In the genomic region with DNA sequence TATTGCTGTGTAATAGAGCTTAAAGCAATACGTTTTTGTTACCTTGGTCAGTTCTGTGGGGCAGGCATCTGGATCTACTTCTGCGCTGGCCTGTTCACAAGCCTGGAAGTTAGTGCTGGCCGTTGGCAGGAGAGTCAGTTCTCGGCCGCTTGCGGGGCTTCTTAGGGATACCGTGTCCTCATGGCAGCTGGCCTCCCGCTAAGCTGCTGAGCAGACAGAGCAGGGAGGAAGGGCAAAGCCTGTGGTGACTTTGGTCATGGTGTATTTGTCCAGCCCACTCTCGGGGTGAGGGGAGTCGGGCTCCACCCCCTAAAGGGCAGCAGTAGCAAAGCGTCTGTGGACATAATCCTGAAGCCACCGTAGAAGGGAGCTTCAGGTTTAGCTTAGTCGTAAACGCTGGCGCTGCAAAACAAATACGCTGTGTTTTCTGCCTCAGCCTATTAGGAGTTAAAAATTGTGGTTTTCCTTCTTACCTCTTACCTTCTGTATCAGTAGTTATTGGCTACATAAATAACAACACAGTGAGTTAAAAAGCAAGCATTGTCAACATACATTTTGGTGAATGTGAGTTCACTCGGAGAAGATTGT, we compare ENCODE assay signal across 11 cellular contexts. TPM values are rescaled to one million over a fixed set of nuclear protein-coding genes. Genes with fewer than 3 reads are reported as not detected.
DNase-seq lines count a peak whose midpoint lies in the region; ATAC-seq, FAIRE-seq and TF ChIP-seq lines count a peak whose summit lies in the region.
"Had no signal": no experiment of that assay in that cellular context is flagged by ENCODE, and none has a peak within 500 bp of the region (broad histone marks: within the 10 kb centered on the region; RNA-seq: fewer than 3 reads in every experiment).

No MANE protein-coding gene starts in this region.

- DNase-seq in GM23248, result peak; percentile 58
- DNase-seq in heart left ventricle, result peak in 3 of 5 donors; percentile 16 to 71 (median 62)
- peak; percentile 56 to 86 for DNase-seq in psoas muscle
- no peak for DNase-seq in NCI-H2107 treated with DMSO at 0.1 percent for 48 hours (lab: John Stamatoyannopoulos, UW; ENCODE audit: unreplicated experiment)
- no peak for DNase-seq in GM19239 (ENCODE audit: insufficient read length, low spot score)
- no peak for DNase-seq in AML-193 (lab: John Stamatoyannopoulos, UW)
- DNase-seq: cerebellar nuclear complex; small intestine; stimulated activated naive CD4-positive, alpha-beta T cell had no signal

- intact Hi-C loops in heart left ventricle (cut with DNase I), result no loop called here
- intact Hi-C loops in psoas muscle (cut with DNase I), result no loop called here

- peaks cover 4% of the 10 kb centered on the region; the same call in 1 of the 2 replicates for H3K4me1 ChIP-seq in GM23248 (ENCODE audit: insufficient read depth)
- peaks cover 0 to 38% (median 22%) of the 10 kb centered on the region in 12 donors for H3K4me1 ChIP-seq in heart left ventricle
- peaks cover 63% of the 10 kb centered on the region for H3K4me1 ChIP-seq in psoas muscle

- no peak overlapping the region for H3K4me3 ChIP-seq in GM23248
- no peak overlapping the region for H3K4me3 ChIP-seq in heart left ventricle
- H3K4me3 ChIP-seq in psoas muscle, result peak overlapping the region; percentile 43

- TF ChIP-seq CTCF in heart left ventricle (IDR thresholded peaks at IDR 0.05), result no peak
- TF ChIP-seq CTCF in psoas muscle (IDR thresholded peaks at IDR 0.05), result no peak

- H3K9me3 ChIP-seq in GM23248 (ENCODE audit: low read depth) (no peaks in the 10 kb centered on the region), heart left ventricle (peaks cover 0 to 8% (median 0%) of the 10 kb centered on the region in 12 donors), psoas muscle (no peaks in the 10 kb centered on the region)

- H3K4me2 ChIP-seq in GM23248 (ENCODE audit: unreplicated experiment), result peak overlapping the region; percentile 16

- no peak for FAIRE-seq in GM19239 (lab: Jason Lieb, UNC)
- FAIRE-seq: small intestine had no signal

- peaks cover 66% of the 10 kb centered on the region for H4K20me1 ChIP-seq in GM23248 (ENCODE audit: insufficient read depth)

- no peak for TF ChIP-seq POLR2A in heart left ventricle (IDR thresholded peaks at IDR 0.05)

- H3F3A ChIP-seq in GM23248 (ENCODE audit: insufficient read depth), result 0 out of 2 replicates have a peak, but pooled peaks cover 4% of the 10 kb centered on the region

- H3K27me3 ChIP-seq in GM23248 (replicated peaks; ENCODE audit: insufficient read depth) (no peaks in the 10 kb centered on the region), heart left ventricle (no peaks in the 10 kb centered on the region), psoas muscle (ENCODE audit: insufficient read depth in 3 of 3, low read length in 2 of 3) (no peaks in the 10 kb centered on the region)

- ATAC-seq in SK-N-SH treated with all-trans-retinoic acid at 6 μM for 48 hours, result peak; percentile 59
- ATAC-seq in heart left ventricle, result peak; percentile 82 to 90 (median 89)
- ATAC-seq in psoas muscle, result peak; percentile 88 to 96 (median 93)
- no peak for ATAC-seq in HG02970 (IDR thresholded peaks at IDR 0.05; ENCODE audit: low FRiP score, unreplicated experiment)

- peak overlapping the region; percentile 8; the same call in 1 of the 2 replicates for H3K9ac ChIP-seq in GM23248

- H3K79me2 ChIP-seq in GM23248 (ENCODE audit: insufficient read depth), result peaks cover 100% of the 10 kb centered on the region

- H2AFZ ChIP-seq in GM23248, result no peak overlapping the region

- H3K9me2 ChIP-seq in GM23248 (ENCODE audit: insufficient read depth), result no peaks in the 10 kb centered on the region

- in situ Hi-C loops in GM23248 (cut with MboI), result no loop called here

- WGBS in GM23248 (ENCODE audit: low coverage in 1 of 2, low lambda C conversion rate in 2 of 2, missing lambda C conversion rate in 2 of 2), 2 experiments, result 41 to 42% methylated on average over 17 of the region's 17 CpGs
- 44 to 57% (median 49%) methylated on average over 17 of the region's 17 CpGs for WGBS in heart left ventricle, 4 donors
- 21 to 29% (median 23%) methylated on average over 17 of the region's 17 CpGs for WGBS in psoas muscle, 3 donors

- peak overlapping the region; percentile 16 for H3K27ac ChIP-seq in GM23248
- no peak overlapping the region for H3K27ac ChIP-seq in heart left ventricle
- peak overlapping the region; percentile 63 for H3K27ac ChIP-seq in psoas muscle

- H3K36me3 ChIP-seq in GM23248 (ENCODE audit: low read depth) (no peaks in the 10 kb centered on the region), heart left ventricle (peaks cover 0 to 15% (median 0%) of the 10 kb centered on the region in 9 donors), psoas muscle (ENCODE audit: insufficient read depth in 1 of 2, low read depth in 1 of 2) (no peaks in the 10 kb centered on the region)

TF ChIP-seq in SK-N-SH treated with all-trans-retinoic acid at 6 μM for 48 hours, 23 proteins besides CTCF, POLR2A, EP300 and RAD21:
- TF ChIP-seq TCF4 (CRISPR knock-in tag; IDR thresholded peaks at IDR 0.05; ENCODE audit: borderline replicate concordance) (no peak), OSR1 (CRISPR knock-in tag; IDR thresholded peaks at IDR 0.05) (no peak), SNAI2 (CRISPR knock-in tag; IDR thresholded peaks at IDR 0.05) (no peak), ZNF565 (CRISPR knock-in tag; conservative IDR thresholded peaks at IDR 0.05; ENCODE audit: low read depth) (no peak)
- TF ChIP-seq, protein P1, sequence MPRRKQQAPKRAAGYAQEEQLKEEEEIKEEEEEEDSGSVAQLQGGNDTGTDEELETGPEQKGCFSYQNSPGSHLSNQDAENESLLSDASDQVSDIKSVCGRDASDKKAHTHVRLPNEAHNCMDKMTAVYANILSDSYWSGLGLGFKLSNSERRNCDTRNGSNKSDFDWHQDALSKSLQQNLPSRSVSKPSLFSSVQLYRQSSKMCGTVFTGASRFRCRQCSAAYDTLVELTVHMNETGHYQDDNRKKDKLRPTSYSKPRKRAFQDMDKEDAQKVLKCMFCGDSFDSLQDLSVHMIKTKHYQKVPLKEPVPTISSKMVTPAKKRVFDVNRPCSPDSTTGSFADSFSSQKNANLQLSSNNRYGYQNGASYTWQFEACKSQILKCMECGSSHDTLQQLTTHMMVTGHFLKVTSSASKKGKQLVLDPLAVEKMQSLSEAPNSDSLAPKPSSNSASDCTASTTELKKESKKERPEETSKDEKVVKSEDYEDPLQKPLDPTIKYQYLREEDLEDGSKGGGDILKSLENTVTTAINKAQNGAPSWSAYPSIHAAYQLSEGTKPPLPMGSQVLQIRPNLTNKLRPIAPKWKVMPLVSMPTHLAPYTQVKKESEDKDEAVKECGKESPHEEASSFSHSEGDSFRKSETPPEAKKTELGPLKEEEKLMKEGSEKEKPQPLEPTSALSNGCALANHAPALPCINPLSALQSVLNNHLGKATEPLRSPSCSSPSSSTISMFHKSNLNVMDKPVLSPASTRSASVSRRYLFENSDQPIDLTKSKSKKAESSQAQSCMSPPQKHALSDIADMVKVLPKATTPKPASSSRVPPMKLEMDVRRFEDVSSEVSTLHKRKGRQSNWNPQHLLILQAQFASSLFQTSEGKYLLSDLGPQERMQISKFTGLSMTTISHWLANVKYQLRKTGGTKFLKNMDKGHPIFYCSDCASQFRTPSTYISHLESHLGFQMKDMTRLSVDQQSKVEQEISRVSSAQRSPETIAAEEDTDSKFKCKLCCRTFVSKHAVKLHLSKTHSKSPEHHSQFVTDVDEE (CRISPR knock-in tag; IDR thresholded peaks at IDR 0.05), result 0 out of 2 replicates have a peak, but pooled peaks have one; percentile 19
- TF ChIP-seq, protein P2, sequence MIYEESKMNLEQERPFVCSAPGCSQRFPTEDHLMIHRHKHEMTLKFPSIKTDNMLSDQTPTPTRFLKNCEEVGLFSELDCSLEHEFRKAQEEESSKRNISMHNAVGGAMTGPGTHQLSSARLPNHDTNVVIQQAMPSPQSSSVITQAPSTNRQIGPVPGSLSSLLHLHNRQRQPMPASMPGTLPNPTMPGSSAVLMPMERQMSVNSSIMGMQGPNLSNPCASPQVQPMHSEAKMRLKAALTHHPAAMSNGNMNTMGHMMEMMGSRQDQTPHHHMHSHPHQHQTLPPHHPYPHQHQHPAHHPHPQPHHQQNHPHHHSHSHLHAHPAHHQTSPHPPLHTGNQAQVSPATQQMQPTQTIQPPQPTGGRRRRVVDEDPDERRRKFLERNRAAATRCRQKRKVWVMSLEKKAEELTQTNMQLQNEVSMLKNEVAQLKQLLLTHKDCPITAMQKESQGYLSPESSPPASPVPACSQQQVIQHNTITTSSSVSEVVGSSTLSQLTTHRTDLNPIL (CRISPR knock-in tag; IDR thresholded peaks at IDR 0.05; ENCODE audit: low read depth), result no peak
- TF ChIP-seq, protein P3, sequence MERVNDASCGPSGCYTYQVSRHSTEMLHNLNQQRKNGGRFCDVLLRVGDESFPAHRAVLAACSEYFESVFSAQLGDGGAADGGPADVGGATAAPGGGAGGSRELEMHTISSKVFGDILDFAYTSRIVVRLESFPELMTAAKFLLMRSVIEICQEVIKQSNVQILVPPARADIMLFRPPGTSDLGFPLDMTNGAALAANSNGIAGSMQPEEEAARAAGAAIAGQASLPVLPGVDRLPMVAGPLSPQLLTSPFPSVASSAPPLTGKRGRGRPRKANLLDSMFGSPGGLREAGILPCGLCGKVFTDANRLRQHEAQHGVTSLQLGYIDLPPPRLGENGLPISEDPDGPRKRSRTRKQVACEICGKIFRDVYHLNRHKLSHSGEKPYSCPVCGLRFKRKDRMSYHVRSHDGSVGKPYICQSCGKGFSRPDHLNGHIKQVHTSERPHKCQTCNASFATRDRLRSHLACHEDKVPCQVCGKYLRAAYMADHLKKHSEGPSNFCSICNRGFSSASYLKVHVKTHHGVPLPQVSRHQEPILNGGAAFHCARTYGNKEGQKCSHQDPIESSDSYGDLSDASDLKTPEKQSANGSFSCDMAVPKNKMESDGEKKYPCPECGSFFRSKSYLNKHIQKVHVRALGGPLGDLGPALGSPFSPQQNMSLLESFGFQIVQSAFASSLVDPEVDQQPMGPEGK (CRISPR knock-in tag; IDR thresholded peaks at IDR 0.05; ENCODE audit: borderline replicate concordance), result no peak

RNA-seq across cellular contexts. Expression of a gene that starts 12.2 kb away (rescaled TPM):
- 92.4 and 92.7 TPM in 2 replicates for total RNA-seq in GM23248 (2014; rRNA removed; shearing (Covaris generic))
- 30.8 and 32.1 TPM in 2 replicates for polyA plus RNA-seq in GM23248 (2016; fragmentation: Nextera tagmentation; extraction: Ambion mirVana)
- 10 to 100 TPM; 41.4 to 57.5 (median 48.3) TPM for total RNA-seq in heart left ventricle
- 10 to 100 TPM; 11.0 to 47.2 TPM for polyA plus RNA-seq in heart left ventricle
- 10 to 100 TPM; 51.7 to 69.7 (median 60.5) TPM for total RNA-seq in psoas muscle
- polyA plus RNA-seq in psoas muscle, result 10 to 100 TPM; 31.9 to 94.2 (median 45.1) TPM

Comparison
In these comparisons a context has a peak if more than half of its experiments do, and no peak if none do; other contexts are left out.
1. DNase-seq: peak in GM23248 (single experiment), heart left ventricle (3 of 5) and psoas muscle (2 of 2); none in NCI-H2107 treated with DMSO at 0.1 percent for 48 hours (single experiment), GM19239 (single experiment) and AML-193 (0 of 2).
2. H3K27ac ChIP-seq: peak in GM23248 (single experiment) and psoas muscle (single experiment); none in heart left ventricle (0 of 12).